Comparison of ENCODE assay signal across 18 cellular contexts in genomic region chr9:126975327-126976059, GRCh38.
DNase-seq lines count a peak whose midpoint lies in the region; ATAC-seq lines count a peak whose summit lies in the region.
"Had no signal": no experiment of that assay in that cellular context is flagged by ENCODE, and none has a peak within 500 bp of the region (broad histone marks: within the 10 kb centered on the region; RNA-seq: fewer than 3 reads in every experiment).

No MANE protein-coding gene starts in this region.

- ATAC-seq in left cardiac atrium (peak; percentile 19 to 47), HG03432 (IDR thresholded peaks at IDR 0.05; ENCODE audit: unreplicated experiment) (no peak)
- ATAC-seq: HCT116 had no signal

- peak; percentile 38 for DNase-seq in DMS79 treated with DMSO at 0.1 percent for 48 hours (lab: John Stamatoyannopoulos, UW)
- peak; percentile 71 for DNase-seq in NCI-H2029 (lab: John Stamatoyannopoulos, UW)
- DNase-seq in left cardiac atrium, result no peak
- peak; percentile 15 for DNase-seq in pons (ENCODE audit: low spot score)
- DNase-seq in AML-193 (lab: John Stamatoyannopoulos, UW), result no peak
- no peak for DNase-seq in D341Med (ENCODE audit: low spot score)
- DNase-seq: CD4-positive, alpha-beta memory T cell; DMS153; GOT3; IMR-90; NCI-H1105; NCI-H146; NCI-H2081; NCI-H446; NCI-H526; OCI-M1 had no signal

- intact Hi-C loops in left cardiac atrium (cut with DNase I), result no loop called here

Comparison
In these comparisons a context has a peak if more than half of its experiments do, and no peak if none do; other contexts are left out.
1. DNase-seq: peak in DMS79 treated with DMSO at 0.1 percent for 48 hours (single experiment), NCI-H2029 (single experiment) and pons (single experiment); none in left cardiac atrium (single experiment), AML-193 (0 of 2) and D341Med (single experiment).